In genomic region chr7:115008465-115009114, GRCh38 we compare ENCODE assay signal across 8 cellular contexts.
A peak's percentile ranks its signal among the peaks of the same experiment; 100 is the strongest.
DNase-seq lines count a peak whose midpoint lies in the region; ATAC-seq and TF ChIP-seq lines count a peak whose summit lies in the region.

No MANE protein-coding gene starts in this region.

- H3K27ac Mint-ChIP-seq in Calu3 (ENCODE audit: unreplicated experiment): no peak overlapping the region

- H4K20me1 ChIP-seq in osteoblast (ENCODE audit: insufficient read depth, low read length): peaks cover 2% of the 10 kb centered on the region

- H3K9me3 Mint-ChIP-seq in Calu3 (ENCODE audit: low read depth, unreplicated experiment): no peaks in the 10 kb centered on the region

- no peaks in the 10 kb centered on the region for H3K36me3 Mint-ChIP-seq in Calu3 (ENCODE audit: insufficient read depth, unreplicated experiment)

- H3K4me2 ChIP-seq in osteoblast (ENCODE audit: insufficient read depth, low read length): peak overlapping the region; percentile 66

- BruUV-seq in Calu3 (replicated peaks; lab: Mats Ljungman, UMichigan): no TSS peak

- no peak overlapping the region for H3K4me3 ChIP-seq in AG10803 (ENCODE audit: low read length)
- H3K4me3 ChIP-seq in body of pancreas: no peak overlapping the region
- peak overlapping the region; percentile 1 for H3K4me3 ChIP-seq in osteoblast (ENCODE audit: insufficient read depth, low read length)

- H3K4me1 ChIP-seq in body of pancreas: peaks cover 16% of the 10 kb centered on the region
- peaks cover 26% of the 10 kb centered on the region for H3K4me1 ChIP-seq in osteoblast (ENCODE audit: insufficient read depth, low read length)

- CTCF ChIA-PET in Calu3 (lab: Charles Lee): no interaction called here

- H3K27ac ChIP-seq in body of pancreas: no peak overlapping the region
- H3K27ac ChIP-seq in osteoblast (ENCODE audit: low read depth, low read length): peak overlapping the region; percentile 14

- intact Hi-C loops in body of pancreas (cut with DNase I) (no loop called here), Calu3 (cut with micrococcal nuclease; ENCODE audit: unreplicated experiment) (no loop called here)

- H3K4me3 Mint-ChIP-seq in Calu3 (ENCODE audit: low read depth, unreplicated experiment): no peak overlapping the region

- WGBS in body of pancreas, 2 donors: 80% methylated on average over 8 of the region's 8 CpGs

- H3K27me3 ChIP-seq in body of pancreas: no peaks in the 10 kb centered on the region
- no peaks in the 10 kb centered on the region for H3K27me3 ChIP-seq in osteoblast (ENCODE audit: insufficient read depth, low read length)

- DNase-seq in AG10803 (ENCODE audit: low read depth) (peak; percentile 90), body of pancreas (peak; percentile 16 to 65 (median 42)), osteoblast (ENCODE audit: insufficient read length, low spot score, missing footprints) (no peak), NCI-H2196 treated with DMSO at 0.1 percent for 48 hours (lab: John Stamatoyannopoulos, UW; ENCODE audit: unreplicated experiment) (no peak), NK-92 (lab: John Stamatoyannopoulos, UW; ENCODE audit: unreplicated experiment) (no peak), Calu3 (no peak)

- TF ChIP-seq POLR2A in body of pancreas (IDR thresholded peaks at IDR 0.05): no peak

- no peaks in the 10 kb centered on the region for H3K27me3 Mint-ChIP-seq in Calu3 (ENCODE audit: unreplicated experiment)

- peaks cover 21% of the 10 kb centered on the region for H3K79me2 ChIP-seq in osteoblast (ENCODE audit: insufficient read depth, low read length)

- peaks cover 29% of the 10 kb centered on the region for H3K4me1 Mint-ChIP-seq in Calu3 (ENCODE audit: low read depth, unreplicated experiment)

- H3K9me3 ChIP-seq in body of pancreas: no peaks in the 10 kb centered on the region
- no peaks in the 10 kb centered on the region for H3K9me3 ChIP-seq in osteoblast (ENCODE audit: low read depth, low read length)

- H3K36me3 ChIP-seq in body of pancreas (replicated peaks in 1 of 2; ENCODE audit: insufficient read depth in 1 of 2, low read depth in 2 of 2): no peaks in the 10 kb centered on the region
- no peaks in the 10 kb centered on the region for H3K36me3 ChIP-seq in osteoblast (ENCODE audit: insufficient read depth, low read length)

- TF ChIP-seq CTCF in AG10803 (conservative IDR thresholded peaks at IDR 0.05; ENCODE audit: low read length) (no peak), body of pancreas (IDR thresholded peaks at IDR 0.05) (no peak), osteoblast (IDR thresholded peaks at IDR 0.05; ENCODE audit: extremely low read depth, low read depth, low read length) (no peak), Calu3 (IDR thresholded peaks at IDR 0.05; ENCODE audit: unreplicated experiment) (no peak)

- H2AFZ ChIP-seq in osteoblast (ENCODE audit: low read length): no peak overlapping the region

- ATAC-seq in GM19452 (IDR thresholded peaks at IDR 0.05; ENCODE audit: unreplicated experiment): peak; percentile 48
- ATAC-seq in HG03439 (IDR thresholded peaks at IDR 0.05; ENCODE audit: unreplicated experiment): peak; percentile 42
- peak; percentile 62 for ATAC-seq in body of pancreas

Comparison
In these comparisons a context has a peak if more than half of its experiments do, and no peak if none do; other contexts are left out.
1. DNase-seq: peak in AG10803 (single experiment) and body of pancreas (4 of 4); none in osteoblast (single experiment), NCI-H2196 treated with DMSO at 0.1 percent for 48 hours (single experiment), NK-92 (single experiment) and Calu3 (single experiment).
2. Peak in every context shown above with its lines, with median percentiles within 50 percentile points of each other: ATAC-seq.